32 cellular contexts compared by ENCODE assay signal in genomic region chr18:59207506-59207905, GRCh38. TPM values are rescaled to one million over a fixed set of nuclear protein-coding genes. Genes with fewer than 3 reads are reported as not detected.
"Had no signal": no experiment of that assay in that cellular context is flagged by ENCODE, and none has a peak within 500 bp of the region (broad histone marks: within the 10 kb centered on the region; RNA-seq: fewer than 3 reads in every experiment).

No MANE protein-coding gene starts in this region.

- ATAC-seq: effector memory CD8-positive, alpha-beta T cell; gastrocnemius medialis; heart right ventricle; left cardiac atrium; left lung; left ventricle myocardium superior; lower lobe of right lung; mucosa of descending colon; naive thymus-derived CD8-positive, alpha-beta T cell had no signal

- H3K36me3 ChIP-seq: colonic mucosa, esophagus squamous epithelium, gastrocnemius medialis, heart right ventricle, left lung, lower lobe of right lung had no signal

- H3K4me1 Mint-ChIP-seq: naive B cell; naive thymus-derived CD8-positive, alpha-beta T cell had no signal

- H3K4me3 ChIP-seq: colonic mucosa, esophagus squamous epithelium, gastrocnemius medialis, heart right ventricle, left lung, lower lobe of right lung, mucosa of descending colon had no signal

- DNase-seq: colonic mucosa; cortex of kidney; effector CD8-positive, alpha-beta T cell; effector memory CD8-positive, alpha-beta T cell; endodermal cell; esophagus squamous epithelium; foreskin fibroblast; foreskin melanocyte; gastrocnemius medialis; glutamatergic neuron; head of caudate nucleus; heart right ventricle; hippocampal formation; left cardiac atrium; left lung; left ventricle myocardium superior; lower lobe of right lung; mesenchymal stem cell; mucosa of descending colon; naive B cell; naive thymus-derived CD8-positive, alpha-beta T cell had no signal

- H3K9me3 ChIP-seq: colonic mucosa, esophagus squamous epithelium, gastrocnemius medialis, heart right ventricle, left lung, lower lobe of right lung, mucosa of descending colon had no signal

- H3K4me3 Mint-ChIP-seq: dendritic cell treated with granulocyte-macrophage colony-stimulating factor and Interleukin-4, amounts not matched to agents 40 ng/mL and 50 ng/mL, for 4 days; effector memory CD8-positive, alpha-beta T cell; endodermal cell; naive B cell; naive thymus-derived CD8-positive, alpha-beta T cell had no signal

- H3K27ac Mint-ChIP-seq: dendritic cell treated with granulocyte-macrophage colony-stimulating factor and Interleukin-4, amounts not matched to agents 40 ng/mL and 50 ng/mL, for 4 days; effector memory CD8-positive, alpha-beta T cell; endodermal cell; naive B cell; naive thymus-derived CD8-positive, alpha-beta T cell had no signal

- H3K27me3 ChIP-seq: colonic mucosa had no signal

- H3K9me3 Mint-ChIP-seq: dendritic cell treated with granulocyte-macrophage colony-stimulating factor and Interleukin-4, amounts not matched to agents 40 ng/mL and 50 ng/mL, for 4 days; effector memory CD8-positive, alpha-beta T cell; naive thymus-derived CD8-positive, alpha-beta T cell had no signal

- H3K27ac ChIP-seq: colonic mucosa, esophagus squamous epithelium, gastrocnemius medialis, heart right ventricle, left lung, lower lobe of right lung had no signal

- H3K36me3 Mint-ChIP-seq: naive B cell; naive thymus-derived CD8-positive, alpha-beta T cell had no signal

- H3K4me1 ChIP-seq: colonic mucosa, esophagus squamous epithelium, gastrocnemius medialis, heart right ventricle, left lung, lower lobe of right lung had no signal

RNA-seq across cellular contexts. Expression of gene GRP, which starts 12.5 kb away (rescaled TPM):
- total RNA-seq: colonic mucosa; dermis microvascular lymphatic vessel endothelial cell; endothelial cell of umbilical vein; epithelial cell of proximal tubule; esophagus squamous epithelium; gastrocnemius medialis; glomerular endothelial cell; heart right ventricle; kidney epithelial cell; left cardiac atrium; left ventricle myocardium superior; lower leg skin; lung microvascular endothelial cell; myocyte; naive thymus-derived CD8-positive, alpha-beta T cell had no signal
- polyA plus RNA-seq: endothelial cell of umbilical vein; esophagus; heart right ventricle; keratinocyte; naive thymus-derived CD8-positive, alpha-beta T cell had no signal
